Comparison of ENCODE assay signal across 12 cellular contexts in the genomic region with DNA sequence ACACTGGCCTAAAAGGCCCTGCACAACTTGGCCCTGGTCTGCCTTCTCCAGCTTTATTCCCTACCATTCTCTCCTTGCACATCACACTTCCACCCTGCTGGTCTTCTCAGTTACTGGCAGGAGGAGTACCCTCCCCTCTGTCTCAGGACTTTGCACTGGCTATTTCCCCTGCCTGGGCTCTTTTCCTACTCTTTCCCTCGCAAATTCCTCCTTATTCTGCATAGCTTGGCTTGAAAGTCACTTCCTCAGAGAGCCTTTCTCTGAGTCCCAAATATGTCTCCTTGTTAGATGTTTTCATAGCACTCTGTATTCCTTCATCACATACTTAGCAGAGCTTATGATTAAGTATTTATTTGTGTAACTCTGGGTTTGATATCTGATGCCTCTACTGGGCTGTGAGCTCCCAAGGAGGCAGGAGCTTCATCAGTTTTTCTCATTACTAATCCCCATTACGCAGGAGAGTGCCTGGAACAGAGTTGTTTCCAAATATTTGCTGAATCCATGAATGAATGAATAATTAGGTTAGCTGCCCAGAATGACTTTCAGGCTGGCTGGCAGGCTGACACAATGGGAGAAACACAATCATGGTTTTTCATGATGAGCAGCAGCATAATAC.
A peak's percentile ranks its signal among the peaks of the same experiment; 100 is the strongest.
DNase-seq lines count a peak whose midpoint lies in the region; ATAC-seq, FAIRE-seq and TF ChIP-seq lines count a peak whose summit lies in the region.
"Had no signal": no experiment of that assay in that cellular context is flagged by ENCODE, and none has a peak within 500 bp of the region (broad histone marks: within the 10 kb centered on the region; RNA-seq: fewer than 3 reads in every experiment).

No MANE protein-coding gene starts in this region.

- CTCF ChIA-PET in naive thymus-derived CD4-positive, alpha-beta T cell (lab: Charles Lee) = interaction anchor here (0.6 to 3.0 kb wide), 3 partner anchors 10 to 87 kb away, joined by 3 to 7 read pairs (median 3); no protein-coding TSS in a partner anchor

- H3K27ac ChIP-seq in esophagus (ENCODE audit: low read depth in 2 of 2, low read length in 1 of 2) (peak overlapping the region; percentile 61 to 63), transverse colon (peak overlapping the region; percentile 48 to 75 (median 68))
- H3K27ac ChIP-seq in naive thymus-derived CD4-positive, alpha-beta T cell (ENCODE audit: low read depth, low read length) = no peak overlapping the region
- H3K27ac ChIP-seq: 22Rv1, VCaP had no signal

- H3K4me3 ChIP-seq in esophagus (ENCODE audit: low read depth in 1 of 2, low read length in 2 of 2) (no peak overlapping the region), transverse colon (no peak overlapping the region)
- no peak overlapping the region for H3K4me3 ChIP-seq in naive thymus-derived CD4-positive, alpha-beta T cell (ENCODE audit: low read length)

- H3K27ac Mint-ChIP-seq in naive thymus-derived CD4-positive, alpha-beta T cell = peak overlapping the region in 2 of 9 donors; percentile 1 to 50

- no peak for TF ChIP-seq POLR2A in transverse colon (IDR thresholded peaks at IDR 0.05)

- TF ChIP-seq EP300 in transverse colon (IDR thresholded peaks at IDR 0.05; ENCODE audit: low read depth) = no peak

- H3K27me3 ChIP-seq in esophagus (ENCODE audit: control insufficient read depth in 1 of 2, insufficient read depth in 2 of 2, low read length in 2 of 2) (peaks cover 0 to 3% of the 10 kb centered on the region in 2 donors), transverse colon (no peaks in the 10 kb centered on the region)
- no peaks in the 10 kb centered on the region for H3K27me3 ChIP-seq in naive thymus-derived CD4-positive, alpha-beta T cell (ENCODE audit: control insufficient read depth in 2 of 2, insufficient read depth in 2 of 2, low read length in 2 of 2)

- in situ Hi-C loops in transverse colon (cut with MboI; ENCODE audit: low pct_ligation_motif_present in 1 of 4, low pct_unique_long_range_greater_than_20kb in 1 of 4, low sequenced_read_pairs in 3 of 4) = no loop called here

- H3K4me1 ChIP-seq in esophagus (ENCODE audit: control insufficient read depth in 2 of 2, insufficient read depth in 2 of 2, low read length in 1 of 2) = no peaks in the 10 kb centered on the region
- H3K4me1 ChIP-seq in transverse colon = peaks cover 0 to 17% (median 0%) of the 10 kb centered on the region in 4 donors
- no peaks in the 10 kb centered on the region for H3K4me1 ChIP-seq in naive thymus-derived CD4-positive, alpha-beta T cell (ENCODE audit: control insufficient read depth in 2 of 2, insufficient read depth in 2 of 2, low read length in 2 of 2)

- FAIRE-seq in urothelium cell line (lab: Jason Lieb, UNC) = no peak
- FAIRE-seq: frontal cortex had no signal

- peak; percentile 48 for DNase-seq in NCI-H2107 treated with DMSO at 0.1 percent for 48 hours (lab: John Stamatoyannopoulos, UW; ENCODE audit: unreplicated experiment)
- no peak for DNase-seq in NCI-H2107 (lab: John Stamatoyannopoulos, UW)
- peak; percentile 57 for DNase-seq in medulla oblongata (ENCODE audit: extremely low spot score)
- DNase-seq in transverse colon = no peak
- DNase-seq in urothelium cell line (ENCODE audit: low spot score) = no peak
- no peak for DNase-seq in naive thymus-derived CD4-positive, alpha-beta T cell
- no peak for DNase-seq in central memory CD4-positive, alpha-beta T cell
- DNase-seq: activated effector memory CD4-positive, alpha-beta T cell treated with Interleukin-2 at 50 U/mL for 16 hours had no signal

- no peak for ATAC-seq in naive thymus-derived CD4-positive, alpha-beta T cell

- 51 to 55% methylated on average over 2 of the region's 2 CpGs for WGBS in esophagus, 2 donors
- WGBS in transverse colon (ENCODE audit: low coverage in 1 of 2), 2 donors = 43 to 59% methylated on average over 1 to 2 of the region's 2 CpGs

- intact Hi-C loops in transverse colon (cut with DNase I; ENCODE audit: low total_unique reads) = no loop called here
- intact Hi-C loops in naive thymus-derived CD4-positive, alpha-beta T cell (cut with micrococcal nuclease) = no loop called here

- H3K9me3 ChIP-seq in esophagus (ENCODE audit: control insufficient read depth in 2 of 2, insufficient read depth in 1 of 2, low read depth in 1 of 2, low read length in 1 of 2) (no peaks in the 10 kb centered on the region), transverse colon (no peaks in the 10 kb centered on the region)
- H3K9me3 ChIP-seq in naive thymus-derived CD4-positive, alpha-beta T cell (ENCODE audit: control insufficient read depth in 2 of 3, low read length in 3 of 3) = no peaks in the 10 kb centered on the region

- POLR2A ChIA-PET in naive thymus-derived CD4-positive, alpha-beta T cell (lab: Charles Lee) = interaction anchor here (0.9 kb wide), 1 partner anchor 10 kb away, joined by 4 read pairs; no protein-coding TSS in a partner anchor

- H3K4me3 Mint-ChIP-seq in naive thymus-derived CD4-positive, alpha-beta T cell = no peak overlapping the region

- TF ChIP-seq CTCF in transverse colon (IDR thresholded peaks at IDR 0.05) = no peak

- peaks cover 0 to 10% (median 0%) of the 10 kb centered on the region in 5 donors for H3K36me3 Mint-ChIP-seq in naive thymus-derived CD4-positive, alpha-beta T cell

- peaks cover 0 to 10% (median 2%) of the 10 kb centered on the region in 7 donors for H3K4me1 Mint-ChIP-seq in naive thymus-derived CD4-positive, alpha-beta T cell

- H3K36me3 ChIP-seq in esophagus (ENCODE audit: control insufficient read depth in 2 of 2, insufficient read depth in 2 of 2, low read length in 1 of 2) (no peaks in the 10 kb centered on the region), transverse colon (no peaks in the 10 kb centered on the region)
- H3K36me3 ChIP-seq in naive thymus-derived CD4-positive, alpha-beta T cell (ENCODE audit: control insufficient read depth in 2 of 3, insufficient read depth in 3 of 3, low read length in 3 of 3) = no peaks in the 10 kb centered on the region

- peaks cover 0 to 3% (median 0%) of the 10 kb centered on the region in 11 donors for H3K9me3 Mint-ChIP-seq in naive thymus-derived CD4-positive, alpha-beta T cell

- peaks cover 0 to 5% (median 0%) of the 10 kb centered on the region in 5 donors for H3K27me3 Mint-ChIP-seq in naive thymus-derived CD4-positive, alpha-beta T cell

Comparison
In these comparisons a context has a peak if more than half of its experiments do, and no peak if none do; other contexts are left out.
1. DNase-seq: peak in NCI-H2107 treated with DMSO at 0.1 percent for 48 hours (single experiment) and medulla oblongata (single experiment); none in NCI-H2107 (single experiment), transverse colon (single experiment), urothelium cell line (single experiment), naive thymus-derived CD4-positive, alpha-beta T cell (0 of 9) and central memory CD4-positive, alpha-beta T cell (single experiment).